In genomic region chr1:54395535-54395934, GRCh38 we compare ENCODE assay signal across 2 cellular contexts.
TF ChIP-seq lines count a peak whose summit lies in the region.

No MANE protein-coding gene starts in this region.

TF ChIP-seq in HepG2, 621 proteins besides CTCF, POLR2A, EP300 and RAD21:
- TF ChIP-seq PAXIP1 (CRISPR knock-in tag; conservative IDR thresholded peaks at IDR 0.05) (no peak), ZNF629 (CRISPR knock-in tag; conservative IDR thresholded peaks at IDR 0.05) (peak; percentile 90), SNRNP70 (IDR thresholded peaks at IDR 0.05; ENCODE audit: low read depth, low read length) (no peak), CHD4 (IDR thresholded peaks at IDR 0.05; ENCODE audit: borderline replicate concordance, low read length) (peak; percentile 34; the same call in 1 of the 2 replicates), ARNT2 (CRISPR knock-in tag; IDR thresholded peaks at IDR 0.05; ENCODE audit: low read depth) (no peak), RARG (CRISPR knock-in tag; IDR thresholded peaks at IDR 0.05; ENCODE audit: low read depth) (no peak), ZNF253 (CRISPR knock-in tag; IDR thresholded peaks at IDR 0.05; ENCODE audit: borderline replicate concordance) (no peak), NCOA2 (CRISPR knock-in tag; IDR thresholded peaks at IDR 0.05) (no peak), ZMYM3 (CRISPR knock-in tag; IDR thresholded peaks at IDR 0.05) (peak; percentile 32; the same call in 1 of the 2 replicates)
- TF ChIP-seq, protein P1, sequence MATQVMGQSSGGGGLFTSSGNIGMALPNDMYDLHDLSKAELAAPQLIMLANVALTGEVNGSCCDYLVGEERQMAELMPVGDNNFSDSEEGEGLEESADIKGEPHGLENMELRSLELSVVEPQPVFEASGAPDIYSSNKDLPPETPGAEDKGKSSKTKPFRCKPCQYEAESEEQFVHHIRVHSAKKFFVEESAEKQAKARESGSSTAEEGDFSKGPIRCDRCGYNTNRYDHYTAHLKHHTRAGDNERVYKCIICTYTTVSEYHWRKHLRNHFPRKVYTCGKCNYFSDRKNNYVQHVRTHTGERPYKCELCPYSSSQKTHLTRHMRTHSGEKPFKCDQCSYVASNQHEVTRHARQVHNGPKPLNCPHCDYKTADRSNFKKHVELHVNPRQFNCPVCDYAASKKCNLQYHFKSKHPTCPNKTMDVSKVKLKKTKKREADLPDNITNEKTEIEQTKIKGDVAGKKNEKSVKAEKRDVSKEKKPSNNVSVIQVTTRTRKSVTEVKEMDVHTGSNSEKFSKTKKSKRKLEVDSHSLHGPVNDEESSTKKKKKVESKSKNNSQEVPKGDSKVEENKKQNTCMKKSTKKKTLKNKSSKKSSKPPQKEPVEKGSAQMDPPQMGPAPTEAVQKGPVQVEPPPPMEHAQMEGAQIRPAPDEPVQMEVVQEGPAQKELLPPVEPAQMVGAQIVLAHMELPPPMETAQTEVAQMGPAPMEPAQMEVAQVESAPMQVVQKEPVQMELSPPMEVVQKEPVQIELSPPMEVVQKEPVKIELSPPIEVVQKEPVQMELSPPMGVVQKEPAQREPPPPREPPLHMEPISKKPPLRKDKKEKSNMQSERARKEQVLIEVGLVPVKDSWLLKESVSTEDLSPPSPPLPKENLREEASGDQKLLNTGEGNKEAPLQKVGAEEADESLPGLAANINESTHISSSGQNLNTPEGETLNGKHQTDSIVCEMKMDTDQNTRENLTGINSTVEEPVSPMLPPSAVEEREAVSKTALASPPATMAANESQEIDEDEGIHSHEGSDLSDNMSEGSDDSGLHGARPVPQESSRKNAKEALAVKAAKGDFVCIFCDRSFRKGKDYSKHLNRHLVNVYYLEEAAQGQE (IDR thresholded peaks at IDR 0.05; ENCODE audit: borderline replicate concordance in 1 of 2, low read depth in 1 of 2, low read length in 2 of 2), result no peak

TF ChIP-seq in K562, 482 proteins besides CTCF, POLR2A, EP300 and RAD21:
- TF ChIP-seq SIRT6 (IDR thresholded peaks at IDR 0.05; ENCODE audit: low read depth, low read length), result no peak
- TF ChIP-seq RBM25 (IDR thresholded peaks at IDR 0.05; ENCODE audit: low read depth, low read length, severe bottlenecking), result peak; percentile 96
- TF ChIP-seq CBX3 (IDR thresholded peaks at IDR 0.05; ENCODE audit: borderline replicate concordance in 1 of 2, low read length in 2 of 2), result 0 out of 3 replicates have a peak, but pooled peaks of 1 of the 2 experiments have one; percentile 26
- TF ChIP-seq, protein P2, sequence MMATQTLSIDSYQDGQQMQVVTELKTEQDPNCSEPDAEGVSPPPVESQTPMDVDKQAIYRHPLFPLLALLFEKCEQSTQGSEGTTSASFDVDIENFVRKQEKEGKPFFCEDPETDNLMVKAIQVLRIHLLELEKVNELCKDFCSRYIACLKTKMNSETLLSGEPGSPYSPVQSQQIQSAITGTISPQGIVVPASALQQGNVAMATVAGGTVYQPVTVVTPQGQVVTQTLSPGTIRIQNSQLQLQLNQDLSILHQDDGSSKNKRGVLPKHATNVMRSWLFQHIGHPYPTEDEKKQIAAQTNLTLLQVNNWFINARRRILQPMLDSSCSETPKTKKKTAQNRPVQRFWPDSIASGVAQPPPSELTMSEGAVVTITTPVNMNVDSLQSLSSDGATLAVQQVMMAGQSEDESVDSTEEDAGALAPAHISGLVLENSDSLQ (IDR thresholded peaks at IDR 0.05), result no peak
- peak; percentile 51 to 53; a peak in 2 of 4 replicates for TF ChIP-seq KDM1A (IDR thresholded peaks at IDR 0.05)
- peak; percentile 93 for TF ChIP-seq BCOR (IDR thresholded peaks at IDR 0.05)
- TF ChIP-seq CBX1 (IDR thresholded peaks at IDR 0.05; ENCODE audit: low read depth), result 0 out of 2 replicates have a peak, but pooled peaks have one; percentile 58
- TF ChIP-seq HDAC2 (IDR thresholded peaks at IDR 0.05), result peak; percentile 79; the same call in 1 of the 2 replicates
- peak; percentile 87 for TF ChIP-seq ADNP (tag; IDR thresholded peaks at IDR 0.05)
- 0 out of 2 replicates have a peak, but pooled peaks have one; percentile 50 for TF ChIP-seq SMARCA5 (IDR thresholded peaks at IDR 0.05)
- TF ChIP-seq RCOR1 (IDR thresholded peaks at IDR 0.05; ENCODE audit: borderline replicate concordance in 1 of 2, low read depth in 2 of 2, low read length in 2 of 2), result peak in 1 of 2 experiments; percentile 65; a peak in 2 of 4 replicates
- no peak for TF ChIP-seq PURB (CRISPR knock-in tag; IDR thresholded peaks at IDR 0.05; ENCODE audit: low read depth)
- TF ChIP-seq HNRNPUL1 (IDR thresholded peaks at IDR 0.05; ENCODE audit: low read length), result no peak
- no peak for TF ChIP-seq ZNF740 (CRISPR knock-in tag; IDR thresholded peaks at IDR 0.05)
- 0 out of 4 replicates have a peak, but pooled peaks of 1 of the 2 experiments have one; percentile 33 for TF ChIP-seq ZNF740 (tag; IDR thresholded peaks at IDR 0.05)
- no peak for TF ChIP-seq PHB2 (IDR thresholded peaks at IDR 0.05; ENCODE audit: low read depth)
- no peak for TF ChIP-seq ZNF12 (CRISPR knock-in tag; IDR thresholded peaks at IDR 0.05)
